In genomic region chr6:155807243-155807642, GRCh38 we compare ENCODE assay signal across 9 cellular contexts.
"Had no signal": no experiment of that assay in that cellular context is flagged by ENCODE, and none has a peak within 500 bp of the region (broad histone marks: within the 10 kb centered on the region; RNA-seq: fewer than 3 reads in every experiment).

No MANE protein-coding gene starts in this region.

- H3K27ac Mint-ChIP-seq: GM23338, HFFc6, IgD-negative memory B cell had no signal

- DNase-seq: H7, HFFc6, KBM-7 had no signal

- H3K4me1 Mint-ChIP-seq: GM23338, IgD-negative memory B cell had no signal

- H3K4me3 ChIP-seq: GM23338, HAP-1 had no signal

- H3K9ac ChIP-seq: KMS-11 had no signal

- H3K4me3 Mint-ChIP-seq: GM23338, HFFc6, IgD-negative memory B cell had no signal

- H3K4me2 ChIP-seq: GM23338, KMS-11 had no signal

- H3K9me3 Mint-ChIP-seq: GM23338, HFFc6, IgD-negative memory B cell had no signal

- H3K36me3 ChIP-seq: HAP-1 had no signal

- H3K4me1 ChIP-seq: HAP-1 had no signal

- H3K27me3 Mint-ChIP-seq: IgD-negative memory B cell had no signal

- H3K9me3 ChIP-seq: HAP-1 had no signal

- H2AFZ ChIP-seq: GM23338 had no signal

- H3K27ac ChIP-seq: HL-60, KMS-11 had no signal

- ATAC-seq: GM23338, HCT116 had no signal

- H3K36me3 Mint-ChIP-seq: IgD-negative memory B cell had no signal
